In the genomic region with DNA sequence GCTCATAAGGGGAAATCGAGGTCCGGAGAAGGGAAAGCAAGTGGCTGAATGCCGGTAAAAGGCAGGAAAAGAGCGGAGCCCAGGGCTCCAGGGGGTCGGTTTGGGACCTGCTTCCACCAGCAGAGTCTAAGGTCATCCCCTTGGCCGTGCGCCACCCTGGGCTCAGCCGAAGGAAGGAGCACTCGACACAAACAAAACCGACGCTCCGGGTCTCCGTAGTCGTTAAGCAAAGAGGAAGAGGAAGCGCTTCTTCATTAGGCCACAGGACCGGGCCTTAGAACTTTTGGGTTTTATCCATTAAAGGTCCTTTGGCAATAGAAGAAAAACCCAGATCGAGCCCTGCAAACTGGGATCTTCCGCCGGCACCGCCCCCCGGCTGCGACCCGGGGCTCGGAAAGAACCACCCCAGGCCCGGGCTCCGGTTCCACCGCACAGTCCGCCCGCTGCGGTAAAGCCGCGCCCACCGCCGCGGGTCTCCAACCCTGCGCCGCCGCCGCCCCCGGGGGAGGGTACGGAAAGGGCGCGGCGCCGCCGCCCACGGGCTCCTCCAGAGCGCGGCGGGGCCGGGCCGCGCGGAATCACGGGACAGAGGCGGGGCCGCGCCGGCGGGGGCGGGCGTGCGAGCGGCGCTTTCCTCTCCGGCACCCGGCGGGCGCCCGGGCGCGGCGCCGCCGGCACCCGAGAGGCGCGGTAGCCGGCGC, we compare ENCODE assay signal across 8 cellular contexts. TPM values are rescaled to one million over a fixed set of nuclear protein-coding genes. Genes with fewer than 3 reads are reported as not detected.
A peak's percentile ranks its signal among the peaks of the same experiment; 100 is the strongest.
DNase-seq lines count a peak whose midpoint lies in the region; ATAC-seq and TF ChIP-seq lines count a peak whose summit lies in the region.

A gene (plus strand): TSS at position 629 of the 701 bp plus-strand sequence. CDS start 189 bp downstream, outside the sequence.

- H3K4me2 ChIP-seq in neural progenitor cell: peak within 1 kb of the TSS; percentile 95

- peaks cover 27% of the 10 kb centered on the region for H4K20me1 ChIP-seq in neural progenitor cell (ENCODE audit: low read depth)

- peaks cover 21% of the 10 kb centered on the region for H3F3A ChIP-seq in neural progenitor cell (ENCODE audit: low read depth)

- H3K79me2 ChIP-seq in neural progenitor cell (ENCODE audit: low read depth): peaks cover 42% of the 10 kb centered on the region

- no peaks in the 10 kb centered on the region for H3K9me3 Mint-ChIP-seq in neural progenitor cell

- H3K27me3 ChIP-seq in HUES64 (ENCODE audit: insufficient read depth, low read length) (peaks cover 5% of the 10 kb centered on the region), foreskin keratinocyte (no peaks in the 10 kb centered on the region), neural progenitor cell (no peaks in the 10 kb centered on the region), stomach smooth muscle (ENCODE audit: control insufficient read depth in 1 of 2, insufficient read depth in 2 of 2, low read length in 2 of 2) (no peaks in the 10 kb centered on the region)

- peak within 1 kb of the TSS; percentile 98 for H3K4me3 Mint-ChIP-seq in neural progenitor cell

- peak within 1 kb of the TSS; percentile 91 for H3K27ac Mint-ChIP-seq in neural progenitor cell

- DNase-seq in DMS153 treated with DMSO at 0.1 percent for 48 hours (lab: John Stamatoyannopoulos, UW; ENCODE audit: unreplicated experiment): peak; percentile 43
- DNase-seq in SHP77 treated with DMSO at 0.1 percent for 48 hours (lab: John Stamatoyannopoulos, UW): peak; percentile 34
- DNase-seq in activated gamma-delta T cell treated with anti-CD3 and anti-CD28 coated beads, Interleukin-2, amount 50 U/mL, for 16 hours (ENCODE audit: low read depth): peak; percentile 63
- peak in 1 of 2 donors; percentile 64 for DNase-seq in foreskin keratinocyte
- peak; percentile 91 for DNase-seq in neural progenitor cell (ENCODE audit: low spot score)

- H3K9ac ChIP-seq in HUES64 (ENCODE audit: low read depth, low read length) (peak within 1 kb of the TSS; percentile 79), neural progenitor cell (peak within 1 kb of the TSS; percentile 50), stomach smooth muscle (ENCODE audit: low read length in 2 of 2) (peak within 1 kb of the TSS; percentile 78 to 82)

- TF ChIP-seq CTCF in foreskin keratinocyte (conservative IDR thresholded peaks at IDR 0.05) (no peak), neural progenitor cell (IDR thresholded peaks at IDR 0.05) (no peak)

- H2AFZ ChIP-seq in neural progenitor cell (replicated peaks): peak within 1 kb of the TSS; percentile 96

- WGBS in HUES64: under 1% methylated on average over 80 of the region's 80 CpGs

- H3K4me3 ChIP-seq in HUES64 (ENCODE audit: low read length) (peak within 1 kb of the TSS; percentile 94), neural progenitor cell (peak within 1 kb of the TSS; percentile 97), stomach smooth muscle (ENCODE audit: low read length in 2 of 2) (peak within 1 kb of the TSS; percentile 82 to 89)

- peaks cover 22% of the 10 kb centered on the region for H3K36me3 Mint-ChIP-seq in neural progenitor cell

- H3K4me1 Mint-ChIP-seq in neural progenitor cell: peaks cover 16% of the 10 kb centered on the region

- H3K36me3 ChIP-seq in HUES64 (ENCODE audit: insufficient read depth, low read length) (peaks cover 16% of the 10 kb centered on the region; the same call in 1 of the 2 replicates), neural progenitor cell (no peaks in the 10 kb centered on the region), stomach smooth muscle (ENCODE audit: control insufficient read depth in 2 of 2, insufficient read depth in 2 of 2, low read length in 2 of 2) (no peaks in the 10 kb centered on the region)

- no peaks in the 10 kb centered on the region for H3K9me3 ChIP-seq in HUES64 (ENCODE audit: insufficient read depth, low read depth, low read length)
- no peaks in the 10 kb centered on the region for H3K9me3 ChIP-seq in neural progenitor cell (ENCODE audit: low read depth)
- H3K9me3 ChIP-seq in stomach smooth muscle (ENCODE audit: control insufficient read depth in 2 of 2, low read length in 2 of 2): no peaks in the 10 kb centered on the region

- H3K27ac ChIP-seq in HUES64 (ENCODE audit: low read depth, low read length): peak within 1 kb of the TSS; percentile 64
- peak within 1 kb of the TSS; percentile 46 for H3K27ac ChIP-seq in foreskin keratinocyte
- no peak within 1 kb of the TSS for H3K27ac ChIP-seq in neural progenitor cell
- H3K27ac ChIP-seq in stomach smooth muscle (ENCODE audit: low read length): peak within 1 kb of the TSS; percentile 74

- H3K4me1 ChIP-seq in HUES64 (ENCODE audit: insufficient read depth, low read length) (peaks cover 4% of the 10 kb centered on the region; the same call in 1 of the 2 replicates), foreskin keratinocyte (peaks cover 8% of the 10 kb centered on the region), neural progenitor cell (peaks cover 10% of the 10 kb centered on the region), stomach smooth muscle (ENCODE audit: control insufficient read depth, insufficient read depth, low read length) (peaks cover 22% of the 10 kb centered on the region)

- ATAC-seq in GM21447 (IDR thresholded peaks at IDR 0.05; ENCODE audit: unreplicated experiment): peak; percentile 55
- peak; percentile 57 for ATAC-seq in foreskin keratinocyte

- H3K27me3 Mint-ChIP-seq in neural progenitor cell (ENCODE audit: insufficient read depth, low read depth): peaks cover 12% of the 10 kb centered on the region

RNA-seq across cellular contexts. Expression of the gene that starts here (rescaled TPM):
- 39.1 TPM for polyA plus RNA-seq in HUES64 (2013, experiment 1 of 2)
- 41.4 TPM for polyA plus RNA-seq in HUES64 (2013, experiment 2 of 2)
- total RNA-seq in foreskin keratinocyte (52.7 and 58.0 TPM in 2 replicates), neural progenitor cell (ENCODE audit: low replicate concordance) (53.2 and 81.3 TPM in 2 replicates)
- polyA plus RNA-seq in foreskin keratinocyte: 18.1 and 25.0 TPM in 2 replicates
